18 cellular contexts compared by ENCODE assay signal in genomic region chr10:112195224-112195623, GRCh38.
"Had no signal": no experiment of that assay in that cellular context is flagged by ENCODE, and none has a peak within 500 bp of the region (broad histone marks: within the 10 kb centered on the region; RNA-seq: fewer than 3 reads in every experiment).

No MANE protein-coding gene starts in this region.

- H3K27ac Mint-ChIP-seq: activated CD4-positive, alpha-beta T cell treated with anti-CD3 and anti-CD28 coated beads for 36 hours; activated naive CD8-positive, alpha-beta T cell treated with anti-CD3 and anti-CD28 coated beads, Interleukin-2, amount 10 ng/mL, durations not matched to agents 7 days and 5 days; endodermal cell; naive thymus-derived CD4-positive, alpha-beta T cell; T-helper 17 cell had no signal

- DNase-seq: activated CD4-positive, alpha-beta T cell treated with anti-CD3 and anti-CD28 coated beads for 36 hours; activated CD4-positive, alpha-beta T cell treated with anti-CD3 and anti-CD28 coated beads, Interleukin-2, amount 50 U/mL, for 48 hours; activated naive CD4-positive, alpha-beta T cell; activated naive CD8-positive, alpha-beta T cell treated with anti-CD3 and anti-CD28 coated beads, Interleukin-2, amount 10 ng/mL, durations not matched to agents 7 days and 5 days; amygdala; brain microvascular endothelial cell; central memory CD4-positive, alpha-beta T cell; endodermal cell; foreskin keratinocyte; mesendoderm; naive thymus-derived CD4-positive, alpha-beta T cell; pancreas; spleen; stimulated activated CD4-positive, alpha-beta T cell treated with anti-CD3 and anti-CD28 coated beads, Interleukin-4, amount 100 ng/mL, for 4 hours; stimulated activated naive CD4-positive, alpha-beta T cell; T-helper 17 cell; uterus had no signal

- H3K9me3 Mint-ChIP-seq: activated naive CD8-positive, alpha-beta T cell treated with anti-CD3 and anti-CD28 coated beads, Interleukin-2, amount 10 ng/mL, durations not matched to agents 7 days and 5 days; endodermal cell had no signal

- ATAC-seq: activated CD4-positive, alpha-beta T cell treated with anti-CD3 and anti-CD28 coated beads for 36 hours; foreskin keratinocyte; naive thymus-derived CD4-positive, alpha-beta T cell; pancreas; T-helper 17 cell had no signal

- H3K4me1 Mint-ChIP-seq: activated CD4-positive, alpha-beta T cell treated with anti-CD3 and anti-CD28 coated beads for 36 hours; activated naive CD8-positive, alpha-beta T cell treated with anti-CD3 and anti-CD28 coated beads, Interleukin-2, amount 10 ng/mL, durations not matched to agents 7 days and 5 days; endodermal cell; naive thymus-derived CD4-positive, alpha-beta T cell; T-helper 17 cell had no signal

- H3K4me3 Mint-ChIP-seq: activated CD4-positive, alpha-beta T cell treated with anti-CD3 and anti-CD28 coated beads for 36 hours; activated naive CD8-positive, alpha-beta T cell treated with anti-CD3 and anti-CD28 coated beads, Interleukin-2, amount 10 ng/mL, durations not matched to agents 7 days and 5 days; endodermal cell; naive thymus-derived CD4-positive, alpha-beta T cell; T-helper 17 cell had no signal

- H3K27me3 Mint-ChIP-seq: activated CD4-positive, alpha-beta T cell treated with anti-CD3 and anti-CD28 coated beads for 36 hours; activated naive CD8-positive, alpha-beta T cell treated with anti-CD3 and anti-CD28 coated beads, Interleukin-2, amount 10 ng/mL, durations not matched to agents 7 days and 5 days had no signal

- FAIRE-seq: colon, pancreas had no signal

- H3K36me3 Mint-ChIP-seq: activated naive CD8-positive, alpha-beta T cell treated with anti-CD3 and anti-CD28 coated beads, Interleukin-2, amount 10 ng/mL, durations not matched to agents 7 days and 5 days; naive thymus-derived CD4-positive, alpha-beta T cell had no signal
